Comparison of ENCODE assay signal across 1 cellular context in genomic region chr3:70532806-70533205, GRCh38.
TF ChIP-seq lines count a peak whose summit lies in the region.

No MANE protein-coding gene starts in this region.

TF ChIP-seq in H1, 55 proteins besides CTCF, POLR2A, EP300 and RAD21:
- TF ChIP-seq CHD7 (IDR thresholded peaks at IDR 0.05; ENCODE audit: insufficient replicate concordance, low read length) (peak; percentile 90), NANOG (IDR thresholded peaks at IDR 0.05; ENCODE audit: insufficient read depth, low read depth, low read length, poor library complexity, severe bottlenecking) (peak; percentile 92), POU5F1 (IDR thresholded peaks at IDR 0.05; ENCODE audit: low read depth, low read length) (peak; percentile 67; the same call in 1 of the 2 replicates), CHD2 (IDR thresholded peaks at IDR 0.05; ENCODE audit: low read length) (no peak)
